ENCODE assay signal across 25 cellular contexts in genomic region chrX:7720519-7720918, GRCh38.
"Had no signal": no experiment of that assay in that cellular context is flagged by ENCODE, and none has a peak within 500 bp of the region (broad histone marks: within the 10 kb centered on the region; RNA-seq: fewer than 3 reads in every experiment).

No MANE protein-coding gene starts in this region.

- ATAC-seq: left cardiac atrium; left lobe of liver; natural killer cell treated with Interleukin-12 subunit alpha and Interleukin-12 subunit beta and Interleukin-15 and Interleukin-18, amount 100 ng/mL, for 72 hours; sciatic nerve; stimulated activated memory B cell treated with anti-CD40 and anti-IgM and Interleukin-4, amounts not matched to agents 10 μg/mL and 1 μg/mL and 100 μg/mL, for 72 hours; stimulated activated naive CD8-positive, alpha-beta T cell treated with anti-CD3 and anti-CD28 coated beads, Interleukin-15, amount 100 ng/mL, for 72 hours had no signal

- H3K27ac ChIP-seq: ovary, right atrium auricular region, skin epidermis, tibial nerve, uterus had no signal

- H3K27ac Mint-ChIP-seq: mesothelial cell of epicardium; naive B cell; natural killer cell treated with Interleukin-12 subunit alpha and Interleukin-12 subunit beta and Interleukin-15 and Interleukin-18, amount 100 ng/mL, for 72 hours; progenitor cell of endocrine pancreas; stimulated activated memory B cell treated with anti-CD40 and anti-IgM and Interleukin-4, amounts not matched to agents 10 μg/mL and 1 μg/mL and 100 μg/mL, for 72 hours; stimulated activated naive CD8-positive, alpha-beta T cell treated with anti-CD3 and anti-CD28 coated beads, Interleukin-15, amount 100 ng/mL, for 72 hours; type B pancreatic cell had no signal

- H3K36me3 Mint-ChIP-seq: mesothelial cell of epicardium; naive B cell; natural killer cell treated with Interleukin-12 subunit alpha and Interleukin-12 subunit beta and Interleukin-15 and Interleukin-18, amount 100 ng/mL, for 72 hours; stimulated activated memory B cell treated with anti-CD40 and anti-IgM and Interleukin-4, amounts not matched to agents 10 μg/mL and 1 μg/mL and 100 μg/mL, for 72 hours; type B pancreatic cell had no signal

- DNase-seq: hippocampal formation; kidney glomerular epithelial cell; left cardiac atrium; mesendoderm; naive B cell; ovary; stimulated activated CD4-positive, alpha-beta T cell treated with anti-CD3 and anti-CD28 coated beads, Interleukin-1b, Interleukin-23, amount 100 ng/mL, for 48 hours; stimulated activated CD4-positive, alpha-beta T cell treated with anti-CD3 and anti-CD28 coated beads, Interleukin-2, amount 100 ng/mL, for 48 hours; stimulated activated CD4-positive, alpha-beta T cell treated with anti-CD3 and anti-CD28 coated beads, Interleukin-4, amount 100 ng/mL, for 4 hours; stimulated activated CD8-positive, alpha-beta memory T cell treated with anti-CD3 and anti-CD28 coated beads, Interleukin-4, amount 100 ng/mL, for 48 hours; stimulated activated naive CD4-positive, alpha-beta T cell treated with Interleukin-2 at 50 U/mL for 16 hours; stimulated activated naive CD8-positive, alpha-beta T cell treated with anti-CD3 and anti-CD28 coated beads, Interleukin-15, amount 100 ng/mL, for 72 hours; substantia nigra; uterus had no signal

- H3K4me1 Mint-ChIP-seq: mesothelial cell of epicardium; naive B cell; stimulated activated memory B cell treated with anti-CD40 and anti-IgM and Interleukin-4, amounts not matched to agents 10 μg/mL and 1 μg/mL and 100 μg/mL, for 72 hours; stimulated activated naive CD8-positive, alpha-beta T cell treated with anti-CD3 and anti-CD28 coated beads, Interleukin-15, amount 100 ng/mL, for 72 hours had no signal

- H3K27me3 ChIP-seq: ovary, right atrium auricular region, tibial nerve, uterus had no signal

- H3K36me3 ChIP-seq: ovary, right atrium auricular region, tibial nerve, uterus had no signal

- H3K4me3 ChIP-seq: lung, ovary, right atrium auricular region, skin epidermis, tibial nerve, uterus had no signal

- H3K4me1 ChIP-seq: right atrium auricular region, tibial nerve, uterus had no signal

- H3K9me3 ChIP-seq: ovary, right atrium auricular region, tibial nerve, uterus had no signal

- H3K4me3 Mint-ChIP-seq: mesothelial cell of epicardium; naive B cell; natural killer cell treated with Interleukin-12 subunit alpha and Interleukin-12 subunit beta and Interleukin-15 and Interleukin-18, amount 100 ng/mL, for 72 hours; stimulated activated memory B cell treated with anti-CD40 and anti-IgM and Interleukin-4, amounts not matched to agents 10 μg/mL and 1 μg/mL and 100 μg/mL, for 72 hours; stimulated activated naive CD8-positive, alpha-beta T cell treated with anti-CD3 and anti-CD28 coated beads, Interleukin-15, amount 100 ng/mL, for 72 hours; type B pancreatic cell had no signal

- H3K9me3 Mint-ChIP-seq: stimulated activated memory B cell treated with anti-CD40 and anti-IgM and Interleukin-4, amounts not matched to agents 10 μg/mL and 1 μg/mL and 100 μg/mL, for 72 hours; stimulated activated naive CD8-positive, alpha-beta T cell treated with anti-CD3 and anti-CD28 coated beads, Interleukin-15, amount 100 ng/mL, for 72 hours; type B pancreatic cell had no signal

- H3K27me3 Mint-ChIP-seq: naive B cell; natural killer cell treated with Interleukin-12 subunit alpha and Interleukin-12 subunit beta and Interleukin-15 and Interleukin-18, amount 100 ng/mL, for 72 hours; progenitor cell of endocrine pancreas; stimulated activated memory B cell treated with anti-CD40 and anti-IgM and Interleukin-4, amounts not matched to agents 10 μg/mL and 1 μg/mL and 100 μg/mL, for 72 hours; stimulated activated naive CD8-positive, alpha-beta T cell treated with anti-CD3 and anti-CD28 coated beads, Interleukin-15, amount 100 ng/mL, for 72 hours; type B pancreatic cell had no signal
